Comparison of ENCODE assay signal across 2 cellular contexts in genomic region chr17:77507116-77507885, GRCh38.
TF ChIP-seq lines count a peak whose summit lies in the region.

No MANE protein-coding gene starts in this region.

TF ChIP-seq in GM23338, 12 proteins besides CTCF, POLR2A, EP300 and RAD21 (continued from another document):
- TF ChIP-seq ETS1 (IDR thresholded peaks at IDR 0.05) (no peak), REST (IDR thresholded peaks at IDR 0.05; ENCODE audit: unreplicated experiment) (no peak), ZNF331 (CRISPR knock-in tag; IDR thresholded peaks at IDR 0.05; ENCODE audit: low read depth) (no peak), ZNF462 (CRISPR knock-in tag; IDR thresholded peaks at IDR 0.05) (no peak), EZH2phosphoT487 (IDR thresholded peaks at IDR 0.05; ENCODE audit: unreplicated experiment) (no peak), POLR2AphosphoS5 (IDR thresholded peaks at IDR 0.05; ENCODE audit: low read depth) (no peak), ZNF114 (CRISPR knock-in tag; IDR thresholded peaks at IDR 0.05) (no peak), NANOG (IDR thresholded peaks at IDR 0.05; ENCODE audit: borderline replicate concordance) (no peak), CREB1 (CRISPR knock-in tag; IDR thresholded peaks at IDR 0.05; ENCODE audit: low read depth) (no peak), EZH2 (IDR thresholded peaks at IDR 0.05; ENCODE audit: low read depth, unreplicated experiment) (no peak)

TF ChIP-seq in WTC11, 78 proteins besides CTCF, POLR2A, EP300 and RAD21 (continued from another document):
- TF ChIP-seq FOXJ3 (CRISPR knock-in tag; IDR thresholded peaks at IDR 0.05; ENCODE audit: borderline replicate concordance) (no peak), HMGXB4 (CRISPR knock-in tag; IDR thresholded peaks at IDR 0.05) (no peak), KAT7 (CRISPR knock-in tag; IDR thresholded peaks at IDR 0.05; ENCODE audit: borderline replicate concordance) (no peak), ZBTB43 (CRISPR knock-in tag; IDR thresholded peaks at IDR 0.05) (no peak)
